32 cellular contexts compared by ENCODE assay signal in genomic region chr12:116430911-116431565, GRCh38.
"Had no signal": no experiment of that assay in that cellular context is flagged by ENCODE, and none has a peak within 500 bp of the region (broad histone marks: within the 10 kb centered on the region; RNA-seq: fewer than 3 reads in every experiment).

No MANE protein-coding gene starts in this region.

- FAIRE-seq: bronchial epithelial cell had no signal

- H3K4me2 ChIP-seq: PC-9, SK-N-SH had no signal

- H2AFZ ChIP-seq: PC-9 had no signal

- DNase-seq: activated CD4-positive, alpha-beta memory T cell treated with anti-CD3 and anti-CD28 coated beads, Interleukin-2, amount 10 ng/mL, durations not matched to agents 7 days and 5 days; activated CD4-positive, alpha-beta T cell treated with anti-CD3 and anti-CD28 coated beads for 1 hour; activated CD4-positive, alpha-beta T cell treated with anti-CD3 and anti-CD28 coated beads for 48 hours; activated CD4-positive, CD25-positive, alpha-beta regulatory T cell; activated CD8-positive, alpha-beta memory T cell treated with anti-CD3 and anti-CD28 coated beads for 24 hours; activated CD8-positive, alpha-beta memory T cell treated with anti-CD3 and anti-CD28 coated beads, Interleukin-2, amount 10 ng/mL, durations not matched to agents 7 days and 5 days; activated CD8-positive, alpha-beta memory T cell treated with anti-CD3 and anti-CD28 coated beads, Interleukin-2, amount 50 U/mL, for 48 hours; activated effector memory CD4-positive, alpha-beta T cell treated with Interleukin-2 at 50 U/mL for 16 hours; activated naive CD4-positive, alpha-beta T cell treated with anti-CD3 and anti-CD28 coated beads, Interleukin-2, amount 10 ng/mL, durations not matched to agents 7 days and 5 days; activated naive CD8-positive, alpha-beta T cell treated with anti-CD3 and anti-CD28 coated beads, Interleukin-2, amount 50 U/mL, for 24 hours; activated T-cell treated with anti-CD3 and anti-CD28 coated beads, Interleukin-2, amount 50 U/mL, for 48 hours; anterior cingulate cortex; caudate nucleus; cerebellar nuclear complex; NCI-H1105; NCI-H1417 treated with DMSO at 0.1 percent for 48 hours; NCI-H1694; NCI-H1930; NCI-H2081 treated with DMSO at 0.1 percent for 48 hours; NCI-H226; NCI-H446 treated with DMSO at 0.1 percent for 48 hours; NCI-H524; NCI-H69; PC-9; Right ventricle myocardium superior; SK-N-SH had no signal

- H3K9me3 ChIP-seq: SJSA1, SK-N-SH had no signal

- H3K36me3 Mint-ChIP-seq: activated CD8-positive, alpha-beta memory T cell treated with anti-CD3 and anti-CD28 coated beads, Interleukin-2, amount 10 ng/mL, durations not matched to agents 7 days and 5 days; activated naive CD4-positive, alpha-beta T cell treated with anti-CD3 and anti-CD28 coated beads, Interleukin-2, amount 10 ng/mL, durations not matched to agents 7 days and 5 days; activated naive CD8-positive, alpha-beta T cell; brain had no signal

- H3K27me3 ChIP-seq: SJSA1 had no signal

- H3K27ac Mint-ChIP-seq: activated CD4-positive, alpha-beta memory T cell treated with anti-CD3 and anti-CD28 coated beads, Interleukin-2, amount 10 ng/mL, durations not matched to agents 7 days and 5 days; activated CD8-positive, alpha-beta memory T cell treated with anti-CD3 and anti-CD28 coated beads, Interleukin-2, amount 10 ng/mL, durations not matched to agents 7 days and 5 days; activated naive CD4-positive, alpha-beta T cell treated with anti-CD3 and anti-CD28 coated beads, Interleukin-2, amount 10 ng/mL, durations not matched to agents 7 days and 5 days; activated naive CD8-positive, alpha-beta T cell; activated naive CD8-positive, alpha-beta T cell treated with anti-CD3 and anti-CD28 coated beads, Interleukin-2, amount 50 U/mL, for 24 hours; T-helper 1 cell treated with Interleukin-12 subunit alpha and Interleukin-12 subunit beta and Interleukin-4 antibody, amounts not matched to agents 30 μg/mL and 1 μg/mL, for 36 hours; T-helper 2 cell treated with Interferon-gamma antibody and Interleukin-4, amounts not matched to agents 5 μg/mL and 100 μg/mL, for 36 hours had no signal

- H3K27me3 Mint-ChIP-seq: activated CD4-positive, alpha-beta memory T cell treated with anti-CD3 and anti-CD28 coated beads, Interleukin-2, amount 10 ng/mL, durations not matched to agents 7 days and 5 days; activated CD8-positive, alpha-beta memory T cell treated with anti-CD3 and anti-CD28 coated beads, Interleukin-2, amount 10 ng/mL, durations not matched to agents 7 days and 5 days; activated naive CD8-positive, alpha-beta T cell; activated naive CD8-positive, alpha-beta T cell treated with anti-CD3 and anti-CD28 coated beads, Interleukin-2, amount 50 U/mL, for 24 hours had no signal

- ATAC-seq: activated CD8-positive, alpha-beta memory T cell treated with anti-CD3 and anti-CD28 coated beads, Interleukin-2, amount 10 ng/mL, durations not matched to agents 7 days and 5 days; activated naive CD8-positive, alpha-beta T cell treated with anti-CD3 and anti-CD28 coated beads, Interleukin-2, amount 50 U/mL, for 24 hours had no signal

- H3K9ac ChIP-seq: SK-N-SH had no signal

- H3K4me3 ChIP-seq: PC-9, SJSA1 had no signal

- H3K4me3 Mint-ChIP-seq: activated CD4-positive, alpha-beta memory T cell treated with anti-CD3 and anti-CD28 coated beads, Interleukin-2, amount 10 ng/mL, durations not matched to agents 7 days and 5 days; activated CD8-positive, alpha-beta memory T cell treated with anti-CD3 and anti-CD28 coated beads, Interleukin-2, amount 10 ng/mL, durations not matched to agents 7 days and 5 days; activated naive CD4-positive, alpha-beta T cell treated with anti-CD3 and anti-CD28 coated beads, Interleukin-2, amount 10 ng/mL, durations not matched to agents 7 days and 5 days; activated naive CD8-positive, alpha-beta T cell; activated naive CD8-positive, alpha-beta T cell treated with anti-CD3 and anti-CD28 coated beads, Interleukin-2, amount 50 U/mL, for 24 hours; brain; T-helper 1 cell treated with Interleukin-12 subunit alpha and Interleukin-12 subunit beta and Interleukin-4 antibody, amounts not matched to agents 30 μg/mL and 1 μg/mL, for 36 hours; T-helper 2 cell treated with Interferon-gamma antibody and Interleukin-4, amounts not matched to agents 5 μg/mL and 100 μg/mL, for 36 hours had no signal

- H3K9me3 Mint-ChIP-seq: activated CD4-positive, alpha-beta memory T cell treated with anti-CD3 and anti-CD28 coated beads, Interleukin-2, amount 10 ng/mL, durations not matched to agents 7 days and 5 days; activated naive CD4-positive, alpha-beta T cell treated with anti-CD3 and anti-CD28 coated beads, Interleukin-2, amount 10 ng/mL, durations not matched to agents 7 days and 5 days; activated naive CD8-positive, alpha-beta T cell treated with anti-CD3 and anti-CD28 coated beads, Interleukin-2, amount 50 U/mL, for 24 hours; T-helper 1 cell treated with Interleukin-12 subunit alpha and Interleukin-12 subunit beta and Interleukin-4 antibody, amounts not matched to agents 30 μg/mL and 1 μg/mL, for 36 hours; T-helper 2 cell treated with Interferon-gamma antibody and Interleukin-4, amounts not matched to agents 5 μg/mL and 100 μg/mL, for 36 hours had no signal

- H3K36me3 ChIP-seq: SJSA1 had no signal

- H3K27ac ChIP-seq: PC-9, SJSA1 had no signal

- H3K4me1 Mint-ChIP-seq: activated CD4-positive, alpha-beta memory T cell treated with anti-CD3 and anti-CD28 coated beads, Interleukin-2, amount 10 ng/mL, durations not matched to agents 7 days and 5 days; activated CD8-positive, alpha-beta memory T cell treated with anti-CD3 and anti-CD28 coated beads, Interleukin-2, amount 10 ng/mL, durations not matched to agents 7 days and 5 days; activated naive CD8-positive, alpha-beta T cell treated with anti-CD3 and anti-CD28 coated beads, Interleukin-2, amount 50 U/mL, for 24 hours had no signal

- H3K9me2 ChIP-seq: SK-N-SH had no signal
